18 cellular contexts compared by ENCODE assay signal in the genomic region with DNA sequence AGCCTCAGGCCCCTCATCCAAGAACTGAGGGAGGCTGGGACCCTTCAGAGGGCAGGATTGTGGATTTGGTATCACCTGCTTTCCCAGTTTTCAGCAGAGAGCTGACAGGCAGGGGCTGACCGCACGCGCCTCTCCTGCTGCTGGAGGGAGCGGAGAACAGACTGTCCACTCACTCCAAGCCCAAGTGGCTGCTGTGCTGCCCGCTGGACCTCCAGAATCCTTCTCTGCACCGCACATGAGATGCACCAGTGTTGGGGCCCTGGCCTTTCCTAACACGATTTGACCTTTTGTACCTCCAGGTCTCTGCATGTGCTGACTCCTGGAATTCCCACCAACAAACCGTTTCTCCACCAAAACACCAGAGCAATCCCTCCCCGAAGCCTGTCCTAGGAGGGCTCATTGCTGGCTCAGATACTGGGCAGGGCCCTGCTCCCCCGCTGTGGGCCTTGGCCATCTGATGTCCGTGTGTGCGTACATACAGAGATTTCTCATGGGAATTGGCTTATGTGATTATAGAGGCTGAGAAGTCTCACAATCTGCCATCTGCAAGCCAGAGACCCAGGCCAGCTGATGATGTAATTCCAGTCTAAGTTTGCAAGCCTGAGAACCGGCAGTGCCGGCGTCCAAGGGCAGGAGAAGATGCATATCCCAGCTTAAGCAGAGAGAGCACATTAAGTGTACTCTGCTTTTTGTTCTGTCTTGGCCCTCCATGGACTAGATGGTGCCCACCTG.
DNase-seq lines count a peak whose midpoint lies in the region; ATAC-seq and TF ChIP-seq lines count a peak whose summit lies in the region.
"Had no signal": no experiment of that assay in that cellular context is flagged by ENCODE, and none has a peak within 500 bp of the region (broad histone marks: within the 10 kb centered on the region; RNA-seq: fewer than 3 reads in every experiment).

No MANE protein-coding gene starts in this region.

- TF ChIP-seq CTCF in CD4-positive, alpha-beta T cell (IDR thresholded peaks at IDR 0.05): no peak
- TF ChIP-seq CTCF in fibroblast of mammary gland (conservative IDR thresholded peaks at IDR 0.05; ENCODE audit: control insufficient read depth, insufficient read depth, low read depth, low read length) (no peak), neural crest cell (conservative IDR thresholded peaks at IDR 0.05) (no peak)

- H3K27me3 ChIP-seq in CD4-positive, alpha-beta T cell (ENCODE audit: control insufficient read depth, insufficient read depth, low read length): no peaks in the 10 kb centered on the region
- H3K27me3 ChIP-seq: cardiac muscle cell had no signal

- no peaks in the 10 kb centered on the region for H3K9me3 Mint-ChIP-seq in CD4-positive, alpha-beta T cell
- peaks cover 2% of the 10 kb centered on the region for H3K9me3 Mint-ChIP-seq in neural crest cell
- H3K9me3 Mint-ChIP-seq: GM23338; stimulated activated effector memory CD8-positive, alpha-beta T cell treated with anti-CD3 and anti-CD28 coated beads, Interleukin-12 subunit alpha, Interleukin-12 subunit beta, amount 100 ng/mL, for 72 hours had no signal

- H3K4me1 Mint-ChIP-seq in CD4-positive, alpha-beta T cell (ENCODE audit: low read depth): peaks cover 85% of the 10 kb centered on the region
- peaks cover 69% of the 10 kb centered on the region for H3K4me1 Mint-ChIP-seq in neural crest cell

- no peaks in the 10 kb centered on the region for H3K36me3 Mint-ChIP-seq in CD4-positive, alpha-beta T cell (ENCODE audit: low read depth)
- H3K36me3 Mint-ChIP-seq in neural crest cell (ENCODE audit: low read depth): no peaks in the 10 kb centered on the region
- H3K36me3 Mint-ChIP-seq: activated CD4-positive, alpha-beta memory T cell treated with anti-CD3 and anti-CD28 coated beads for 36 hours; CD14-positive monocyte; stimulated activated effector memory CD8-positive, alpha-beta T cell treated with anti-CD3 and anti-CD28 coated beads, Interleukin-12 subunit alpha, Interleukin-12 subunit beta, amount 100 ng/mL, for 72 hours had no signal

- CTCF ChIA-PET in CD4-positive, alpha-beta T cell (lab: Charles Lee): no interaction called here

- H3K27me3 Mint-ChIP-seq in CD4-positive, alpha-beta T cell: no peaks in the 10 kb centered on the region
- H3K27me3 Mint-ChIP-seq in neural crest cell (ENCODE audit: low read depth): peaks cover 10% of the 10 kb centered on the region
- H3K27me3 Mint-ChIP-seq: activated CD4-positive, alpha-beta memory T cell treated with anti-CD3 and anti-CD28 coated beads for 36 hours had no signal

- no peak overlapping the region for H3K4me3 ChIP-seq in fibroblast of mammary gland (ENCODE audit: control insufficient read depth, low read depth, low read length)
- H3K4me3 ChIP-seq: cardiac muscle cell, GM23338 had no signal

- H3K27ac ChIP-seq in CD4-positive, alpha-beta T cell (ENCODE audit: low read depth, low read length): no peak overlapping the region
- H3K27ac ChIP-seq: cardiac muscle cell had no signal

- intact Hi-C loops in CD4-positive, alpha-beta T cell (cut with DNase I, micrococcal nuclease): no loop called here

- no peak for DNase-seq in CD4-positive, alpha-beta T cell
- DNase-seq in NCI-H524 treated with DMSO at 0.1 percent for 48 hours (lab: John Stamatoyannopoulos, UW) (peak; percentile 74), fibroblast of mammary gland (ENCODE audit: low read depth) (peak; percentile 58), neural crest cell (ENCODE audit: low read depth, low spot score) (no peak), NCI-H1105 (lab: John Stamatoyannopoulos, UW) (no peak)
- DNase-seq: activated CD4-positive, alpha-beta memory T cell treated with anti-CD3 and anti-CD28 coated beads for 36 hours; activated gamma-delta T cell; hippocampal formation; KBM-7; NCI-H2081 treated with DMSO at 0.1 percent for 48 hours; posterior cingulate gyrus had no signal

- no peak overlapping the region for H3K27ac Mint-ChIP-seq in CD4-positive, alpha-beta T cell
- peak overlapping the region; percentile 86 for H3K27ac Mint-ChIP-seq in neural crest cell (ENCODE audit: unreplicated experiment)
- H3K27ac Mint-ChIP-seq: activated CD4-positive, alpha-beta memory T cell treated with anti-CD3 and anti-CD28 coated beads for 36 hours; CD14-positive monocyte; GM23338 had no signal

- peaks cover 5% of the 10 kb centered on the region for H3K9me3 ChIP-seq in CD4-positive, alpha-beta T cell (ENCODE audit: control insufficient read depth, low read length)

- ATAC-seq in CD4-positive, alpha-beta T cell (ENCODE audit: poor library complexity): no peak
- ATAC-seq in HG02885 (IDR thresholded peaks at IDR 0.05; ENCODE audit: poor library complexity, unreplicated experiment) (no peak), GM19328 (IDR thresholded peaks at IDR 0.05; ENCODE audit: unreplicated experiment) (no peak), HG02571 (IDR thresholded peaks at IDR 0.05; ENCODE audit: unreplicated experiment) (no peak)
- ATAC-seq: GM23338; stimulated activated effector memory CD8-positive, alpha-beta T cell treated with anti-CD3 and anti-CD28 coated beads, Interleukin-12 subunit alpha, Interleukin-12 subunit beta, amount 100 ng/mL, for 72 hours had no signal

- POLR2A ChIA-PET in CD4-positive, alpha-beta T cell (lab: Charles Lee): no interaction called here

- peak overlapping the region; percentile 20 for H3K4me3 Mint-ChIP-seq in CD4-positive, alpha-beta T cell
- H3K4me3 Mint-ChIP-seq in neural crest cell: peak overlapping the region; percentile 16
- H3K4me3 Mint-ChIP-seq: activated CD4-positive, alpha-beta memory T cell treated with anti-CD3 and anti-CD28 coated beads for 36 hours; CD14-positive monocyte; GM23338; stimulated activated effector memory CD8-positive, alpha-beta T cell treated with anti-CD3 and anti-CD28 coated beads, Interleukin-12 subunit alpha, Interleukin-12 subunit beta, amount 100 ng/mL, for 72 hours had no signal

Comparison
In these comparisons a context has a peak if more than half of its experiments do, and no peak if none do; other contexts are left out.
1. DNase-seq: peak in NCI-H524 treated with DMSO at 0.1 percent for 48 hours (single experiment) and fibroblast of mammary gland (single experiment); none in CD4-positive, alpha-beta T cell (0 of 10), neural crest cell (single experiment) and NCI-H1105 (single experiment).